10 cellular contexts compared by ENCODE assay signal in the genomic region with DNA sequence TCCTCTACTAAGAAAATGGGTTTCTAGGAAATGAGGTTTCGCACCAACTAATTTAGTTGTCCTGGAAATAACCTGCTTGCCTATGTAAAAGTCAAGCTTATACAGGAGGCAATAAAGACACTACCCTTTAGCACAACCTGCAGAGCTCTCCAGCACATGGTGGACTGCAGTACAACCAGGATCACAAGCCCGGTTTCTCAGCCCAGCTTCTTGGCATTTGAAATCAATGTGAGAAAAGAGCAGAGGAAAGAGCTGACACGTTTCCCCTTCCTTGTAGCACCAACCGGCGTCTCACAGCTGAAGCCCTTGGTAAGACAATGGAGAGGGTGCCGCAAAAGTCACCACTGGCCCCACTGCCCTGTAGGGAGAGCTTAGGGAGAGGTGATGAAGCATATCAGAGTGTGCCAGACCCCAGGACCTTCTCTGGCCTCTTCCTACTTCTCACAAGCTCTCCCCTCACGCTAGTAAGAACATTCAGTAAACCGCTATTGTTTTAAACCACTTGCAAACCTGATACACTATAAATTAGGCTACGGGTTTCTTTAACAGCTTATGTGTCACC. TPM values are rescaled to one million over a fixed set of nuclear protein-coding genes. Genes with fewer than 3 reads are reported as not detected.
A peak's percentile ranks its signal among the peaks of the same experiment; 100 is the strongest.
DNase-seq lines count a peak whose midpoint lies in the region; ATAC-seq and TF ChIP-seq lines count a peak whose summit lies in the region.
"Had no signal": no experiment of that assay in that cellular context is flagged by ENCODE, and none has a peak within 500 bp of the region (broad histone marks: within the 10 kb centered on the region; RNA-seq: fewer than 3 reads in every experiment).

No MANE protein-coding gene starts in this region.

- peaks cover 17% of the 10 kb centered on the region for H3K4me1 Mint-ChIP-seq in endodermal cell

- no peak overlapping the region for H3K4me3 Mint-ChIP-seq in endodermal cell

- no peak overlapping the region for H3K27ac Mint-ChIP-seq in endodermal cell

- H3K9me3 ChIP-seq in Loucy (ENCODE audit: insufficient read depth, low read depth, low read length), result no peaks in the 10 kb centered on the region
- peaks cover 9% of the 10 kb centered on the region for H3K9me3 ChIP-seq in endodermal cell (ENCODE audit: control insufficient read depth, low read length)
- H3K9me3 ChIP-seq: esophagus muscularis mucosa, HAP-1 had no signal

- H3F3A ChIP-seq in Loucy (ENCODE audit: low read depth), result no peaks in the 10 kb centered on the region

- H3K9me2 ChIP-seq in Loucy (replicated peaks; ENCODE audit: low read depth, low read length), result no peaks in the 10 kb centered on the region

- no peak overlapping the region for H3K27ac ChIP-seq in endodermal cell (ENCODE audit: low read depth, low read length)
- H3K27ac ChIP-seq: esophagus muscularis mucosa had no signal

- WGBS in endodermal cell (ENCODE audit: insufficient coverage in 1 of 2, insufficient read length in 1 of 2), 2 experiments, result 64% methylated on average over 7 to 9 of the region's 9 CpGs

- peak overlapping the region; percentile 32 for H3K4me3 ChIP-seq in Loucy (ENCODE audit: low read length, poor library complexity, severe bottlenecking)
- no peak overlapping the region for H3K4me3 ChIP-seq in endodermal cell (ENCODE audit: low read length)
- H3K4me3 ChIP-seq: esophagus muscularis mucosa, HAP-1 had no signal

- peaks cover 28% of the 10 kb centered on the region for H3K4me1 ChIP-seq in Loucy (ENCODE audit: insufficient read depth, low read length, poor library complexity, severe bottlenecking)
- peaks cover 7% of the 10 kb centered on the region for H3K4me1 ChIP-seq in endodermal cell (ENCODE audit: control insufficient read depth, insufficient read depth, low read length)

- H3K79me2 ChIP-seq in Loucy (ENCODE audit: insufficient read depth, low read length), result peaks cover 92% of the 10 kb centered on the region

- no peak for TF ChIP-seq CTCF in Loucy (conservative IDR thresholded peaks at IDR 0.05; ENCODE audit: low read length)
- no peak for TF ChIP-seq CTCF in endodermal cell (conservative IDR thresholded peaks at IDR 0.05)
- TF ChIP-seq CTCF in GM13977 (IDR thresholded peaks at IDR 0.05; ENCODE audit: extremely low read depth, insufficient read depth, missing control alignments), result no peak

- H3K36me3 ChIP-seq in Loucy (ENCODE audit: insufficient read depth, low read length), result peaks cover 6% of the 10 kb centered on the region; the same call in 1 of the 2 replicates
- H3K36me3 ChIP-seq in endodermal cell (ENCODE audit: control insufficient read depth, insufficient read depth, low read length), result peaks cover 5% of the 10 kb centered on the region
- H3K36me3 ChIP-seq: esophagus muscularis mucosa, HAP-1 had no signal

- H2AFZ ChIP-seq in Loucy (ENCODE audit: low read length), result no peak overlapping the region

- DNase-seq in activated gamma-delta T cell treated with Interleukin-2 at 50 U/mL for 16 hours, result peak; percentile 4
- DNase-seq in activated gamma-delta T cell (lab: John Stamatoyannopoulos, UW), result no peak
- DNase-seq in endodermal cell, result peak; percentile 65
- peak; percentile 21 for DNase-seq in stimulated activated naive CD8-positive, alpha-beta T cell treated with anti-CD3 and anti-CD28 coated beads, Interleukin-15, Interleukin-2, amounts not matched to agents 100 U/mL and 50 U/mL, for 24 hours
- DNase-seq in effector CD8-positive, alpha-beta T cell (lab: John Stamatoyannopoulos, UW), result no peak
- DNase-seq in GM13977 (ENCODE audit: low spot score), result no peak
- no peak for DNase-seq in DMS114 treated with DMSO at 0.1 percent for 48 hours (lab: John Stamatoyannopoulos, UW; ENCODE audit: unreplicated experiment)

- H3K9ac ChIP-seq in Loucy (ENCODE audit: low read depth, low read length, poor library complexity, severe bottlenecking) (peak overlapping the region; percentile 33), endodermal cell (ENCODE audit: extremely low read depth, low read length, poor library complexity, severe bottlenecking) (no peak overlapping the region)

- peak overlapping the region; percentile 58 for H3K4me2 ChIP-seq in Loucy (ENCODE audit: low read depth, low read length, poor library complexity, severe bottlenecking)

- peak; percentile 76 for ATAC-seq in stimulated activated naive CD8-positive, alpha-beta T cell treated with anti-CD3 and anti-CD28 coated beads, Interleukin-15, Interleukin-2, amounts not matched to agents 100 U/mL and 50 U/mL, for 24 hours

- H3K27me3 Mint-ChIP-seq in endodermal cell (ENCODE audit: insufficient read depth), result no peaks in the 10 kb centered on the region

- peaks cover 21% of the 10 kb centered on the region for H4K20me1 ChIP-seq in Loucy (ENCODE audit: insufficient read depth, low read length, poor library complexity, severe bottlenecking)

- peaks cover 11% of the 10 kb centered on the region for H3K36me3 Mint-ChIP-seq in endodermal cell (ENCODE audit: low read depth)

- H3K27me3 ChIP-seq in Loucy (ENCODE audit: insufficient read depth, low read length, poor library complexity, severe bottlenecking), result no peaks in the 10 kb centered on the region
- no peaks in the 10 kb centered on the region for H3K27me3 ChIP-seq in endodermal cell (ENCODE audit: control insufficient read depth, insufficient read depth, low read length, poor library complexity, severe bottlenecking)
- H3K27me3 ChIP-seq: esophagus muscularis mucosa had no signal

- peaks cover 12% of the 10 kb centered on the region for H3K9me3 Mint-ChIP-seq in endodermal cell

- in situ Hi-C loops in GM13977 (cut with MboI; ENCODE audit: low pct_unique_long_range_greater_than_20kb, low sequenced_read_pairs, unreplicated experiment), result no loop called here

RNA-seq across cellular contexts. Expression of a gene that starts 8.6 kb away (rescaled TPM):
- 10 to 100 TPM; 32.6 to 32.7 TPM for total RNA-seq in endodermal cell
- 12.9 TPM for polyA plus RNA-seq in endodermal cell (2013, experiment 1 of 2)
- 13.1 TPM for polyA plus RNA-seq in endodermal cell (2013, experiment 2 of 2)

Comparison
In these comparisons a context has a peak if more than half of its experiments do, and no peak if none do; other contexts are left out.
1. DNase-seq: peak in activated gamma-delta T cell treated with Interleukin-2 at 50 U/mL for 16 hours (single experiment), endodermal cell (single experiment) and stimulated activated naive CD8-positive, alpha-beta T cell treated with anti-CD3 and anti-CD28 coated beads, Interleukin-15, Interleukin-2, amounts not matched to agents 100 U/mL and 50 U/mL, for 24 hours (single experiment); none in activated gamma-delta T cell (single experiment), effector CD8-positive, alpha-beta T cell (single experiment), GM13977 (single experiment) and DMS114 treated with DMSO at 0.1 percent for 48 hours (single experiment).